In genomic region chr13:98384739-98385138, GRCh38 we compare ENCODE assay signal across 21 cellular contexts.
A peak's percentile ranks its signal among the peaks of the same experiment; 100 is the strongest.
DNase-seq lines count a peak whose midpoint lies in the region; ATAC-seq and TF ChIP-seq lines count a peak whose summit lies in the region.
"Had no signal": no experiment of that assay in that cellular context is flagged by ENCODE, and none has a peak within 500 bp of the region (broad histone marks: within the 10 kb centered on the region; RNA-seq: fewer than 3 reads in every experiment).

No MANE protein-coding gene starts in this region.

- no peaks in the 10 kb centered on the region for H3K4me1 Mint-ChIP-seq in T-helper 2 cell treated with Interferon-gamma antibody and Interleukin-4, amounts not matched to agents 5 μg/mL and 100 μg/mL, for 36 hours (ENCODE audit: low read depth)
- H3K4me1 Mint-ChIP-seq: activated B cell treated with CpG ODN at 0.5 μM for 24 hours, T-cell had no signal

- H3K27me3 Mint-ChIP-seq in T-helper 2 cell treated with Interferon-gamma antibody and Interleukin-4, amounts not matched to agents 5 μg/mL and 100 μg/mL, for 36 hours (ENCODE audit: low read depth): peaks cover 10% of the 10 kb centered on the region

- ATAC-seq in GM19351 (IDR thresholded peaks at IDR 0.05; ENCODE audit: unreplicated experiment) (no peak), omental fat pad (ENCODE audit: low FRiP score) (no peak)
- ATAC-seq: left colon, mucosa of descending colon, T-cell had no signal

- no peaks in the 10 kb centered on the region for H3K9me3 Mint-ChIP-seq in T-helper 2 cell treated with Interferon-gamma antibody and Interleukin-4, amounts not matched to agents 5 μg/mL and 100 μg/mL, for 36 hours
- H3K9me3 Mint-ChIP-seq: activated B cell treated with CpG ODN at 0.5 μM for 24 hours; CD4-positive, alpha-beta memory T cell; T-cell had no signal

- H3K27ac Mint-ChIP-seq in T-helper 2 cell treated with Interferon-gamma antibody and Interleukin-4, amounts not matched to agents 5 μg/mL and 100 μg/mL, for 36 hours: no peak overlapping the region
- H3K27ac Mint-ChIP-seq: activated B cell treated with CpG ODN at 0.5 μM for 24 hours; CD4-positive, alpha-beta memory T cell; T-cell had no signal

- DNase-seq in ACHN: peak; percentile 13
- peak; percentile 32 for DNase-seq in LHCN-M2 (ENCODE audit: low read depth)
- DNase-seq in dermis blood vessel endothelial cell: peak; percentile 18
- DNase-seq in lung microvascular endothelial cell (ENCODE audit: low read depth in 2 of 2): peak; percentile 5 to 32
- DNase-seq in omental fat pad (ENCODE audit: low spot score): no peak
- no peak for DNase-seq in T-helper 2 cell treated with Interferon-gamma antibody and Interleukin-4, amounts not matched to agents 5 μg/mL and 100 μg/mL, for 36 hours (ENCODE audit: low spot score)
- DNase-seq in activated gamma-delta T cell (lab: John Stamatoyannopoulos, UW): no peak
- DNase-seq: activated B cell treated with CpG ODN at 0.5 μM for 24 hours; activated effector memory CD4-positive, alpha-beta T cell treated with Interleukin-2 at 50 U/mL for 16 hours; anterior cingulate cortex; CD4-positive, alpha-beta memory T cell; hippocampal formation; left colon; mucosa of descending colon; NCI-H1436; NCI-H345; NK-92 treated with Interleukin-12 subunit alpha and Interleukin-12 subunit beta, amount 100 ng/mL, for 24 hours; nucleus accumbens; T-cell; trophoblast cell had no signal

- no peak overlapping the region for H3K4me3 Mint-ChIP-seq in T-helper 2 cell treated with Interferon-gamma antibody and Interleukin-4, amounts not matched to agents 5 μg/mL and 100 μg/mL, for 36 hours
- H3K4me3 Mint-ChIP-seq: activated B cell treated with CpG ODN at 0.5 μM for 24 hours; CD4-positive, alpha-beta memory T cell; T-cell had no signal

- H3K36me3 Mint-ChIP-seq in T-helper 2 cell treated with Interferon-gamma antibody and Interleukin-4, amounts not matched to agents 5 μg/mL and 100 μg/mL, for 36 hours (ENCODE audit: low read depth): no peaks in the 10 kb centered on the region
- H3K36me3 Mint-ChIP-seq: CD4-positive, alpha-beta memory T cell; T-cell had no signal

- no peak for TF ChIP-seq CTCF in omental fat pad (IDR thresholded peaks at IDR 0.05)

- in situ Hi-C loops in ACHN (cut with HindIII; ENCODE audit: low pct_ligation_motif_present, low pct_unique_long_range_greater_than_20kb, low sequenced_read_pairs): loop anchor here (25.0 kb wide), 1 partner anchor 247 kb away; the partner anchor contains the start of gene FARP1

Comparison
In these comparisons a context has a peak if more than half of its experiments do, and no peak if none do; other contexts are left out.
1. DNase-seq: peak in ACHN (single experiment), LHCN-M2 (single experiment), dermis blood vessel endothelial cell (single experiment) and lung microvascular endothelial cell (2 of 2); none in omental fat pad (single experiment), T-helper 2 cell treated with Interferon-gamma antibody and Interleukin-4, amounts not matched to agents 5 μg/mL and 100 μg/mL, for 36 hours (single experiment) and activated gamma-delta T cell (single experiment).